Comparison of ENCODE assay signal across 1 cellular context in the genomic region with DNA sequence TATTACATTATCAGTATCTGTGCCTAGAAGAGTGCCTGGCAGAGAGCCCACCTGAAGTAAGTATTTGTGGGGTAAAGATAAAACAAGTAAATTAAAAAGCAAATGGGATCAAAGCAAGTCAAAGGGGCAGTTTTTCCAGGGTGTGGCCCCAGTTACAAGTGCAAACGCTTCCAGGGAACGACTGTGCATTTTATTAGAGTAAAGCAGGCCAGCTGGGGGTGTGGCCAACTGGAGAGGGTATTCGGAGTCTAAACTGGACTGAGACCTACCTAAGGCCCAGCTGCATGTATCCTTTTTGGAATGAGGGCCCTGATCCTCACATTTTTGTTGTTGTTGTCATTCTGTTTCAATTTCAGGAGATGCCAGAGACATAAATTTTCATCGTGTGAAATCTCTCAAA. TPM values are rescaled to one million over a fixed set of nuclear protein-coding genes. Genes with fewer than 3 reads are reported as not detected.
"Had no signal": no experiment of that assay in that cellular context is flagged by ENCODE, and none has a peak within 500 bp of the region (broad histone marks: within the 10 kb centered on the region; RNA-seq: fewer than 3 reads in every experiment).

No MANE protein-coding gene starts in this region.

RNA-seq across cellular contexts. Expression of gene SPIN2A, which starts 19.6 kb away (rescaled TPM):
- polyA plus RNA-seq: IgD-negative memory B cell had no signal
